ENCODE assay signal across 28 cellular contexts in the genomic region with DNA sequence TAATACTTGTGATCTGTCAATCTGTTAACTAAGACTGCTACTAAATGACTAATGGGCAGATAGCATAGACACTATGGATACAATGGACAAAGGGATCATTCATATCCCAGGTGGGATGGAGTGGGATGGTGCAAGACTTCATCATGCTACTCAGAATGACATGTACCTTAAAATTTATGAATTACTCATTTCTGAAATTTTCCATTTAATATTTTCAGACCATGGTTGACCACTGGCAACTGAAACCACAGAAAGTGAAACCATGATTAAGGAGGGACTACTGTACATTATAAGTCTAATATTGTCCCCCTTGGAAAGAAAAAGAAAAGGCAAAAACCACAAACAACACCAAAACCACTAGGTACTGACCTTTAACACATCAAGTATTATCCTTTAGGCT.
"Had no signal": no experiment of that assay in that cellular context is flagged by ENCODE, and none has a peak within 500 bp of the region (broad histone marks: within the 10 kb centered on the region; RNA-seq: fewer than 3 reads in every experiment).

No MANE protein-coding gene starts in this region.

- FAIRE-seq: kidney had no signal

- H3K27me3 Mint-ChIP-seq: dendritic cell treated with granulocyte-macrophage colony-stimulating factor and Interleukin-4, amounts not matched to agents 40 ng/mL and 50 ng/mL, for 4 days; naive thymus-derived CD4-positive, alpha-beta T cell; progenitor cell of endocrine pancreas; type B pancreatic cell had no signal

- H3K9me3 ChIP-seq: colonic mucosa, gastroesophageal sphincter, heart left ventricle, left lung, right lobe of liver, stomach, thyroid gland had no signal

- H3K27me3 ChIP-seq: colonic mucosa, gastroesophageal sphincter, heart left ventricle, hepatocyte, left lung, neural progenitor cell, right lobe of liver, stomach, thyroid gland had no signal

- H3K9me3 Mint-ChIP-seq: dendritic cell treated with granulocyte-macrophage colony-stimulating factor and Interleukin-4, amounts not matched to agents 40 ng/mL and 50 ng/mL, for 4 days; endodermal cell; nephron; neural progenitor cell; type B pancreatic cell had no signal

- H3K4me1 Mint-ChIP-seq: endodermal cell; naive thymus-derived CD4-positive, alpha-beta T cell; neural progenitor cell; stimulated activated effector memory CD8-positive, alpha-beta T cell treated with anti-CD3 and anti-CD28 coated beads, Interleukin-12 subunit alpha, Interleukin-12 subunit beta, amount 100 ng/mL, for 72 hours had no signal

- H3K27ac ChIP-seq: colonic mucosa, epithelial cell of prostate, gastroesophageal sphincter, heart left ventricle, hepatocyte, left lung, neural progenitor cell, parathyroid adenoma, right lobe of liver, stomach, thyroid gland had no signal

- H3K36me3 ChIP-seq: colonic mucosa, gastroesophageal sphincter, heart left ventricle, left lung, neural progenitor cell, right lobe of liver, stomach, thyroid gland had no signal

- H3K36me3 Mint-ChIP-seq: naive thymus-derived CD4-positive, alpha-beta T cell; neural progenitor cell; stimulated activated effector memory CD8-positive, alpha-beta T cell treated with anti-CD3 and anti-CD28 coated beads, Interleukin-12 subunit alpha, Interleukin-12 subunit beta, amount 100 ng/mL, for 72 hours; type B pancreatic cell had no signal

- H3K79me2 ChIP-seq: hepatocyte, parathyroid adenoma had no signal

- H3K4me1 ChIP-seq: colonic mucosa, heart left ventricle, left lung, neural progenitor cell, parathyroid adenoma, right lobe of liver, thyroid gland had no signal

- H3K4me2 ChIP-seq: hepatocyte, neural progenitor cell had no signal

- ATAC-seq: esophagus mucosa; gastroesophageal sphincter; heart left ventricle; left cardiac atrium; left lung; naive thymus-derived CD4-positive, alpha-beta T cell; right lobe of liver; stimulated activated effector memory CD8-positive, alpha-beta T cell treated with anti-CD3 and anti-CD28 coated beads, Interleukin-12 subunit alpha, Interleukin-12 subunit beta, amount 100 ng/mL, for 72 hours had no signal

- H3K9ac ChIP-seq: neural progenitor cell, parathyroid adenoma had no signal

- H3K4me3 Mint-ChIP-seq: dendritic cell treated with granulocyte-macrophage colony-stimulating factor and Interleukin-4, amounts not matched to agents 40 ng/mL and 50 ng/mL, for 4 days; endodermal cell; naive thymus-derived CD4-positive, alpha-beta T cell; nephron; neural progenitor cell; stimulated activated effector memory CD8-positive, alpha-beta T cell treated with anti-CD3 and anti-CD28 coated beads, Interleukin-12 subunit alpha, Interleukin-12 subunit beta, amount 100 ng/mL, for 72 hours; type B pancreatic cell had no signal

- H2AFZ ChIP-seq: hepatocyte, neural progenitor cell, parathyroid adenoma had no signal

- DNase-seq: colonic mucosa; effector CD8-positive, alpha-beta T cell; endodermal cell; foreskin fibroblast; heart left ventricle; kidney; left cardiac atrium; left lung; mesendoderm; midbrain; naive thymus-derived CD4-positive, alpha-beta T cell; right lobe of liver; stimulated activated CD4-positive, alpha-beta T cell treated with anti-CD3 and anti-CD28 coated beads, Interleukin-2, amount 100 ng/mL, for 24 hours; stimulated activated CD4-positive, alpha-beta T cell treated with anti-CD3 and anti-CD28 coated beads, Interleukin-4, amount 100 ng/mL, for 24 hours; stimulated activated naive CD4-positive, alpha-beta T cell treated with Interleukin-2 at 50 U/mL for 16 hours; stomach; thyroid gland had no signal

- H3K27ac Mint-ChIP-seq: dendritic cell treated with granulocyte-macrophage colony-stimulating factor and Interleukin-4, amounts not matched to agents 40 ng/mL and 50 ng/mL, for 4 days; endodermal cell; naive thymus-derived CD4-positive, alpha-beta T cell; nephron; neural progenitor cell; progenitor cell of endocrine pancreas; stimulated activated effector memory CD8-positive, alpha-beta T cell treated with anti-CD3 and anti-CD28 coated beads, Interleukin-12 subunit alpha, Interleukin-12 subunit beta, amount 100 ng/mL, for 72 hours; type B pancreatic cell had no signal

- H3K4me3 ChIP-seq: colonic mucosa, gastroesophageal sphincter, heart left ventricle, hepatocyte, left lung, neural progenitor cell, right lobe of liver, stomach, thyroid gland had no signal
